Comparison of ENCODE assay signal across 1 cellular context in the genomic region with DNA sequence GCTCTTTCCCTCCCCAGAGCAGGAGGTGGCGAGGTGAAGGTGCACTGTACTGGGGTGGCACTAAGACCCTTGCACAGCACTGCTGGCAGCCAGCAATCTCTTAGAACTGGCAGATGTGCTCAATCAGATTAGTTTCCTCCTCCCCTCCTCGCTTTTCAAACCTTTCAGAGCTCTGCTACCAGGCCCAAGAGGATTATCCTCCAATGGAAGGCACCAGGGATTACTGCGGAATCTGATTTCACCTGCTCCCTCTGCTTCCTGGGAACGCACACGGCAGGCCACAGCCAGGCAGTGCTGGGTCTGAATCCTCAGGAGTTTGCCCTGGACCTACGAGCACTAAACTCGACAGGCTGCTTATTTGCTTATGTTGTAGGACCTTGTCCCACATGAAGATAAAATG.
A peak's percentile ranks its signal among the peaks of the same experiment; 100 is the strongest.
TF ChIP-seq lines count a peak whose summit lies in the region.

No MANE protein-coding gene starts in this region.

TF ChIP-seq in SK-N-SH, 30 proteins besides CTCF, POLR2A, EP300 and RAD21:
- TF ChIP-seq GATA2 (CRISPR knock-in tag; IDR thresholded peaks at IDR 0.05) (peak; percentile 71), MEF2A (IDR thresholded peaks at IDR 0.05; ENCODE audit: borderline replicate concordance, low read depth) (no peak), NRF1 (IDR thresholded peaks at IDR 0.05; ENCODE audit: low read depth, low read length) (no peak), RCOR1 (IDR thresholded peaks at IDR 0.05; ENCODE audit: low read length) (0 out of 2 replicates have a peak, but pooled peaks have one; percentile 18)
- TF ChIP-seq, protein P1, sequence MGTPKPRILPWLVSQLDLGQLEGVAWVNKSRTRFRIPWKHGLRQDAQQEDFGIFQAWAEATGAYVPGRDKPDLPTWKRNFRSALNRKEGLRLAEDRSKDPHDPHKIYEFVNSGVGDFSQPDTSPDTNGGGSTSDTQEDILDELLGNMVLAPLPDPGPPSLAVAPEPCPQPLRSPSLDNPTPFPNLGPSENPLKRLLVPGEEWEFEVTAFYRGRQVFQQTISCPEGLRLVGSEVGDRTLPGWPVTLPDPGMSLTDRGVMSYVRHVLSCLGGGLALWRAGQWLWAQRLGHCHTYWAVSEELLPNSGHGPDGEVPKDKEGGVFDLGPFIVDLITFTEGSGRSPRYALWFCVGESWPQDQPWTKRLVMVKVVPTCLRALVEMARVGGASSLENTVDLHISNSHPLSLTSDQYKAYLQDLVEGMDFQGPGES (IDR thresholded peaks at IDR 0.05; ENCODE audit: low read depth, low read length), result no peak
TF ChIP-seq in SK-N-SH: peak in this region for 2.
